Comparison of ENCODE assay signal across 8 cellular contexts in genomic region chr9:79581794-79582193, GRCh38. TPM values are rescaled to one million over a fixed set of nuclear protein-coding genes. Genes with fewer than 3 reads are reported as not detected.
DNase-seq lines count a peak whose midpoint lies in the region; ATAC-seq, FAIRE-seq and TF ChIP-seq lines count a peak whose summit lies in the region.

No MANE protein-coding gene starts in this region.

- DNase-seq in GF-D8 (lab: John Stamatoyannopoulos, UW): peak; percentile 59
- peak in 4 of 5 experiments; percentile 13 to 73 (median 40) for DNase-seq in T-helper 2 cell
- peak; percentile 22 for DNase-seq in effector CD8-positive, alpha-beta T cell (lab: John Stamatoyannopoulos, UW)
- DNase-seq in pancreas: no peak
- DNase-seq in Kasumi-1 (lab: John Stamatoyannopoulos, UW): no peak
- no peak for DNase-seq in vagina (ENCODE audit: extremely low spot score in 2 of 2)
- DNase-seq in cerebellar nuclear complex (lab: John Stamatoyannopoulos, UW): no peak

- 59% methylated on average over 3 of the region's 3 CpGs for WGBS in pancreas, 2 donors

- H3K27me3 ChIP-seq in pancreas: no peaks in the 10 kb centered on the region
- no peaks in the 10 kb centered on the region for H3K27me3 ChIP-seq in vagina

- TF ChIP-seq POLR2A in vagina (IDR thresholded peaks at IDR 0.05): no peak

- no peak for FAIRE-seq in pancreas (lab: Jason Lieb, UNC)

- intact Hi-C loops in pancreas (cut with DNase I): no loop called here
- intact Hi-C loops in vagina (cut with DNase I): no loop called here

- ATAC-seq in pancreas (peak in 3 of 4 donors; percentile 14 to 53 (median 24)), HG02973 (IDR thresholded peaks at IDR 0.05; ENCODE audit: unreplicated experiment) (no peak)

- no peaks in the 10 kb centered on the region for H3K9me3 ChIP-seq in pancreas
- H3K9me3 ChIP-seq in vagina: no peaks in the 10 kb centered on the region

- H3K4me1 ChIP-seq in pancreas: peaks cover 7 to 32% (median 18%) of the 10 kb centered on the region in 3 donors
- H3K4me1 ChIP-seq in vagina: peaks cover 18% of the 10 kb centered on the region

- TF ChIP-seq CTCF in pancreas (IDR thresholded peaks at IDR 0.05) (no peak), vagina (IDR thresholded peaks at IDR 0.05) (no peak)

- H3K36me3 ChIP-seq in pancreas: no peaks in the 10 kb centered on the region
- no peaks in the 10 kb centered on the region for H3K36me3 ChIP-seq in vagina

- H3K4me3 ChIP-seq in pancreas: no peak overlapping the region
- no peak overlapping the region for H3K4me3 ChIP-seq in vagina

- H3K27ac ChIP-seq in pancreas: no peak overlapping the region
- no peak overlapping the region for H3K27ac ChIP-seq in vagina

RNA-seq across cellular contexts. Expression of gene TLE4, which starts 10.0 kb away (rescaled TPM):
- 10 to 100 TPM in 3 of 6 donors, 1 to 10 TPM in 3; 8.0 to 19.0 (median 10.3) TPM for total RNA-seq in pancreas
- 1 to 10 TPM; 2.8 to 4.1 TPM for polyA plus RNA-seq in pancreas
- 49.8 TPM for total RNA-seq in vagina

Comparison
In these comparisons a context has a peak if more than half of its experiments do, and no peak if none do; other contexts are left out.
1. DNase-seq: peak in GF-D8 (single experiment), T-helper 2 cell (4 of 5) and effector CD8-positive, alpha-beta T cell (single experiment); none in pancreas (0 of 6), Kasumi-1 (0 of 2), vagina (0 of 2) and cerebellar nuclear complex (0 of 2).